35 cellular contexts compared by ENCODE assay signal in the genomic region with DNA sequence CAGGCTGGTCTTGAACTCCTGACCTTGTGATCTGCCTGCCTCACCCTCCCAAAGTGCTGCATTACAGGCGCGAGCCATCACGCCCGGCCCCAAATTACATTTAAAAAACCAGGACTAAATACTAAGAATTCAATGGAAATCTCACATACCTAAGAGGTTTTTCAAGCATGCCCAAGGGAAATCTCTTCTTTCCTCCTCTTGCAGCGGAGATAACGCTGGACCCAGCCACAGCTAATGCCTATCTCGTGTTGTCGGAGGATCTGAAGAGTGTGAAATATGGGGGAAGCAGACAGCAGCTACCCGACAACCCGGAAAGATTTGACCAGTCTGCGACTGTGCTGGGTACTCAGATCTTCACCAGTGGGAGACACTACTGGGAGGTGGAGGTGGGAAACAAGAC. TPM values are rescaled to one million over a fixed set of nuclear protein-coding genes. Genes with fewer than 3 reads are reported as not detected.
"Had no signal": no experiment of that assay in that cellular context is flagged by ENCODE, and none has a peak within 500 bp of the region (broad histone marks: within the 10 kb centered on the region; RNA-seq: fewer than 3 reads in every experiment).

No MANE protein-coding gene starts in this region.

- H3K27me3 Mint-ChIP-seq: naive thymus-derived CD4-positive, alpha-beta T cell; natural killer cell treated with Interleukin-12 subunit alpha and Interleukin-12 subunit beta and Interleukin-15 and Interleukin-18, amount 100 ng/mL, for 72 hours; progenitor cell of endocrine pancreas; stimulated activated memory B cell treated with anti-CD40 and anti-IgM and Interleukin-4, amounts not matched to agents 10 μg/mL and 1 μg/mL and 100 μg/mL, for 72 hours; stimulated activated naive CD8-positive, alpha-beta T cell treated with anti-CD3 and anti-CD28 coated beads, Interleukin-15, amount 100 ng/mL, for 72 hours had no signal

- H3K36me3 ChIP-seq: heart right ventricle, left ventricle myocardium inferior, right atrium auricular region, right lobe of liver, tibial nerve, upper lobe of right lung had no signal

- H2AFZ ChIP-seq: hepatocyte, parathyroid adenoma had no signal

- H3K9me3 ChIP-seq: left ventricle myocardium inferior, right atrium auricular region, right lobe of liver, tibial nerve, upper lobe of right lung had no signal

- H3K4me2 ChIP-seq: hepatocyte, smooth muscle cell had no signal

- H3K4me3 ChIP-seq: heart right ventricle, hepatocyte, left ventricle myocardium inferior, lung, mucosa of descending colon, right atrium auricular region, right lobe of liver, smooth muscle cell, tibial nerve, upper lobe of right lung had no signal

- H3K9ac ChIP-seq: parathyroid adenoma had no signal

- H3K79me2 ChIP-seq: hepatocyte, parathyroid adenoma had no signal

- ATAC-seq: heart right ventricle; mucosa of descending colon; naive thymus-derived CD4-positive, alpha-beta T cell; natural killer cell treated with Interleukin-12 subunit alpha and Interleukin-12 subunit beta and Interleukin-15 and Interleukin-18, amount 100 ng/mL, for 72 hours; right lobe of liver; stimulated activated memory B cell treated with anti-CD40 and anti-IgM and Interleukin-4, amounts not matched to agents 10 μg/mL and 1 μg/mL and 100 μg/mL, for 72 hours; stimulated activated naive CD8-positive, alpha-beta T cell treated with anti-CD3 and anti-CD28 coated beads, Interleukin-15, amount 100 ng/mL, for 72 hours; upper lobe of right lung had no signal

- H3K27me3 ChIP-seq: heart right ventricle, hepatocyte, right atrium auricular region, right lobe of liver, tibial nerve, upper lobe of right lung had no signal

- H3K4me3 Mint-ChIP-seq: naive thymus-derived CD4-positive, alpha-beta T cell; natural killer cell treated with Interleukin-12 subunit alpha and Interleukin-12 subunit beta and Interleukin-15 and Interleukin-18, amount 100 ng/mL, for 72 hours; stimulated activated memory B cell treated with anti-CD40 and anti-IgM and Interleukin-4, amounts not matched to agents 10 μg/mL and 1 μg/mL and 100 μg/mL, for 72 hours; stimulated activated naive CD8-positive, alpha-beta T cell treated with anti-CD3 and anti-CD28 coated beads, Interleukin-15, amount 100 ng/mL, for 72 hours had no signal

- H3K4me1 Mint-ChIP-seq: naive thymus-derived CD4-positive, alpha-beta T cell; stimulated activated memory B cell treated with anti-CD40 and anti-IgM and Interleukin-4, amounts not matched to agents 10 μg/mL and 1 μg/mL and 100 μg/mL, for 72 hours; stimulated activated naive CD8-positive, alpha-beta T cell treated with anti-CD3 and anti-CD28 coated beads, Interleukin-15, amount 100 ng/mL, for 72 hours had no signal

- H3K27ac ChIP-seq: heart right ventricle, hepatocyte, left ventricle myocardium inferior, parathyroid adenoma, right atrium auricular region, right lobe of liver, tibial nerve, upper lobe of right lung had no signal

- DNase-seq: heart right ventricle; islet precursor cell; left ventricle myocardium inferior; midbrain; mucosa of descending colon; naive thymus-derived CD4-positive, alpha-beta T cell; occipital lobe; right lobe of liver; stimulated activated CD4-positive, alpha-beta T cell treated with anti-CD3 and anti-CD28 coated beads, Interleukin-1b, Interleukin-23, amount 100 ng/mL, for 48 hours; stimulated activated CD4-positive, alpha-beta T cell treated with anti-CD3 and anti-CD28 coated beads, Interleukin-2, amount 100 ng/mL, for 48 hours; stimulated activated CD4-positive, alpha-beta T cell treated with anti-CD3 and anti-CD28 coated beads, Interleukin-4, amount 100 ng/mL, for 4 hours; stimulated activated CD8-positive, alpha-beta memory T cell treated with anti-CD3 and anti-CD28 coated beads, Interleukin-4, amount 100 ng/mL, for 48 hours; stimulated activated naive CD4-positive, alpha-beta T cell treated with Interleukin-2 at 50 U/mL for 16 hours; stimulated activated naive CD8-positive, alpha-beta T cell treated with anti-CD3 and anti-CD28 coated beads, Interleukin-15, amount 100 ng/mL, for 72 hours; substantia nigra; upper lobe of right lung had no signal

- H3K4me1 ChIP-seq: heart right ventricle, left ventricle myocardium inferior, parathyroid adenoma, right atrium auricular region, right lobe of liver, tibial nerve, upper lobe of right lung had no signal

- H3K27ac Mint-ChIP-seq: naive thymus-derived CD4-positive, alpha-beta T cell; natural killer cell treated with Interleukin-12 subunit alpha and Interleukin-12 subunit beta and Interleukin-15 and Interleukin-18, amount 100 ng/mL, for 72 hours; progenitor cell of endocrine pancreas; stimulated activated memory B cell treated with anti-CD40 and anti-IgM and Interleukin-4, amounts not matched to agents 10 μg/mL and 1 μg/mL and 100 μg/mL, for 72 hours; stimulated activated naive CD8-positive, alpha-beta T cell treated with anti-CD3 and anti-CD28 coated beads, Interleukin-15, amount 100 ng/mL, for 72 hours had no signal

- H3K36me3 Mint-ChIP-seq: naive thymus-derived CD4-positive, alpha-beta T cell; natural killer cell treated with Interleukin-12 subunit alpha and Interleukin-12 subunit beta and Interleukin-15 and Interleukin-18, amount 100 ng/mL, for 72 hours; stimulated activated memory B cell treated with anti-CD40 and anti-IgM and Interleukin-4, amounts not matched to agents 10 μg/mL and 1 μg/mL and 100 μg/mL, for 72 hours had no signal

RNA-seq across cellular contexts. Expression of gene TRIML1, which starts 7.4 kb away (rescaled TPM):
- total RNA-seq: heart right ventricle; hepatocyte; kidney epithelial cell; left ventricle myocardium inferior; lower leg skin; lung; mesenteric fat pad; mucosa of descending colon; myocyte; naive thymus-derived CD4-positive, alpha-beta T cell; natural killer cell treated with Interleukin-12 subunit alpha and Interleukin-12 subunit beta and Interleukin-15 and Interleukin-18, amount 100 ng/mL, for 72 hours; occipital lobe; osteocyte; progenitor cell of endocrine pancreas; pulmonary artery endothelial cell; renal cortical epithelial cell; right atrium auricular region; right lobe of liver; skeletal muscle tissue; smooth muscle cell; temporal lobe; tibial nerve; upper lobe of right lung had no signal
- polyA plus RNA-seq: heart right ventricle; hepatocyte; lung; naive thymus-derived CD4-positive, alpha-beta T cell; neural cell; smooth muscle cell had no signal

RNA-seq across cellular contexts. Expression of gene TRIML2, which starts 37.2 kb away (rescaled TPM):
- total RNA-seq: heart right ventricle; left ventricle myocardium inferior; lower leg skin; lung; mesenteric fat pad; mucosa of descending colon; myocyte; naive thymus-derived CD4-positive, alpha-beta T cell; natural killer cell treated with Interleukin-12 subunit alpha and Interleukin-12 subunit beta and Interleukin-15 and Interleukin-18, amount 100 ng/mL, for 72 hours; occipital lobe; osteocyte; progenitor cell of endocrine pancreas; renal cortical epithelial cell; right atrium auricular region; right lobe of liver; skeletal muscle tissue; temporal lobe; tibial nerve; upper lobe of right lung had no signal
- polyA plus RNA-seq: hepatocyte; naive thymus-derived CD4-positive, alpha-beta T cell; neural cell had no signal
